In genomic region chr9:129001504-129002325, GRCh38 we compare ENCODE assay signal across 28 cellular contexts. TPM values are rescaled to one million over a fixed set of nuclear protein-coding genes. Genes with fewer than 3 reads are reported as not detected.
DNase-seq lines count a peak whose midpoint lies in the region; ATAC-seq and TF ChIP-seq lines count a peak whose summit lies in the region.
"Had no signal": no experiment of that assay in that cellular context is flagged by ENCODE, and none has a peak within 500 bp of the region (broad histone marks: within the 10 kb centered on the region; RNA-seq: fewer than 3 reads in every experiment).

No MANE protein-coding gene starts in this region.

- no peaks in the 10 kb centered on the region for H3K36me3 ChIP-seq in testis (ENCODE audit: low read depth, missing control alignments)

- TF ChIP-seq POLR2A in testis (IDR thresholded peaks at IDR 0.05), result no peak

- CTCF ChIA-PET in activated CD4-positive, alpha-beta T cell treated with anti-CD3 and anti-CD28 coated beads for 36 hours (lab: Charles Lee), result interaction anchor here (0.7 kb wide), 1 partner anchor 121 kb away, joined by 3 read pairs; no protein-coding TSS in a partner anchor

- no peak for DNase-seq in activated CD4-positive, alpha-beta T cell treated with anti-CD3 and anti-CD28 coated beads for 36 hours
- no peak for DNase-seq in activated CD4-positive, alpha-beta T cell treated with anti-CD3 and anti-CD28 coated beads, Interleukin-2, amount 50 U/mL, for 1 hour
- no peak for DNase-seq in stimulated activated naive CD8-positive, alpha-beta T cell treated with anti-CD3 and anti-CD28 coated beads, Interleukin-15, Interleukin-2, amounts not matched to agents 100 U/mL and 50 U/mL, for 24 hours
- DNase-seq in nephron progenitor cell (no peak), middle frontal gyrus (ENCODE audit: extremely low spot score, low spot score) (no peak), testis (no peak)
- DNase-seq: 8988T; activated CD4-positive, alpha-beta T cell treated with anti-CD3 and anti-CD28 coated beads, Interleukin-2, amount 50 U/mL, for 4 hours; CD8-positive, alpha-beta T cell; cerebellar nuclear complex; DMS153; effector CD4-positive, alpha-beta T cell; erythroblast; foreskin keratinocyte; HCEC 1CT; mesendoderm; naive B cell; NCI-H1105; NCI-H1930; NCI-H226; NCI-H748 treated with DMSO at 0.1 percent for 48 hours; retina; stimulated activated CD4-positive, alpha-beta T cell treated with anti-CD3 and anti-CD28 coated beads, Interleukin-4, amount 100 ng/mL, for 24 hours; stomach; transverse colon had no signal

- peaks cover 15% of the 10 kb centered on the region for H3K4me1 ChIP-seq in testis
- H3K4me1 ChIP-seq: foreskin keratinocyte had no signal

- POLR2A ChIA-PET in activated CD4-positive, alpha-beta T cell treated with anti-CD3 and anti-CD28 coated beads for 36 hours (lab: Charles Lee), result no interaction called here

- intact Hi-C loops in activated CD4-positive, alpha-beta T cell treated with anti-CD3 and anti-CD28 coated beads for 36 hours (cut with DNase I, micrococcal nuclease), result no loop called here
- intact Hi-C loops in testis (cut with DNase I; ENCODE audit: low total_unique reads), result no loop called here

- H3K27ac ChIP-seq in testis, result no peak overlapping the region
- H3K27ac ChIP-seq: foreskin keratinocyte, transverse colon had no signal

- WGBS in testis, 2 donors, result 94 to 97% methylated on average over 6 to 10 of the region's 10 CpGs

- H3K27me3 Mint-ChIP-seq in activated CD4-positive, alpha-beta T cell treated with anti-CD3 and anti-CD28 coated beads for 36 hours, result no peaks in the 10 kb centered on the region
- no peaks in the 10 kb centered on the region for H3K27me3 Mint-ChIP-seq in stimulated activated naive CD8-positive, alpha-beta T cell treated with anti-CD3 and anti-CD28 coated beads, Interleukin-15, Interleukin-2, amounts not matched to agents 100 ng/mL and 50 ng/mL, for 24 hours
- H3K27me3 Mint-ChIP-seq in nephron progenitor cell (ENCODE audit: low read depth, poor library complexity), result no peaks in the 10 kb centered on the region
- H3K27me3 Mint-ChIP-seq: naive B cell had no signal

- peak overlapping the region; percentile 56 for H3K27ac Mint-ChIP-seq in activated CD4-positive, alpha-beta T cell treated with anti-CD3 and anti-CD28 coated beads for 36 hours
- peak overlapping the region; percentile 26 for H3K27ac Mint-ChIP-seq in stimulated activated naive CD8-positive, alpha-beta T cell treated with anti-CD3 and anti-CD28 coated beads, Interleukin-15, Interleukin-2, amounts not matched to agents 100 ng/mL and 50 ng/mL, for 24 hours
- peak overlapping the region; percentile 42 for H3K27ac Mint-ChIP-seq in nephron progenitor cell
- H3K27ac Mint-ChIP-seq: CD8-positive, alpha-beta T cell; T-helper 1 cell treated with Interleukin-12 subunit alpha and Interleukin-12 subunit beta and Interleukin-4 antibody, amounts not matched to agents 30 μg/mL and 1 μg/mL, for 36 hours had no signal

- peaks cover 65% of the 10 kb centered on the region for H3K36me3 Mint-ChIP-seq in activated CD4-positive, alpha-beta T cell treated with anti-CD3 and anti-CD28 coated beads for 36 hours (ENCODE audit: low read depth)
- H3K36me3 Mint-ChIP-seq in stimulated activated naive CD8-positive, alpha-beta T cell treated with anti-CD3 and anti-CD28 coated beads, Interleukin-15, Interleukin-2, amounts not matched to agents 100 ng/mL and 50 ng/mL, for 24 hours (ENCODE audit: low read depth), result peaks cover 67% of the 10 kb centered on the region
- H3K36me3 Mint-ChIP-seq in nephron progenitor cell (ENCODE audit: low read depth), result peaks cover 77% of the 10 kb centered on the region

- TF ChIP-seq CTCF in nephron progenitor cell (IDR thresholded peaks at IDR 0.05) (no peak), testis (IDR thresholded peaks at IDR 0.05) (no peak)

- H3K9me3 ChIP-seq in testis, result no peaks in the 10 kb centered on the region
- H3K9me3 ChIP-seq: stomach, transverse colon had no signal

- H3K27me3 ChIP-seq in testis, result no peaks in the 10 kb centered on the region
- H3K27me3 ChIP-seq: foreskin keratinocyte, stomach, transverse colon had no signal

- H3K4me1 Mint-ChIP-seq in activated CD4-positive, alpha-beta T cell treated with anti-CD3 and anti-CD28 coated beads for 36 hours, result peaks cover 10% of the 10 kb centered on the region
- H3K4me1 Mint-ChIP-seq in stimulated activated naive CD8-positive, alpha-beta T cell treated with anti-CD3 and anti-CD28 coated beads, Interleukin-15, Interleukin-2, amounts not matched to agents 100 ng/mL and 50 ng/mL, for 24 hours (ENCODE audit: low read depth), result no peaks in the 10 kb centered on the region
- no peaks in the 10 kb centered on the region for H3K4me1 Mint-ChIP-seq in nephron progenitor cell
- H3K4me1 Mint-ChIP-seq: naive B cell had no signal

- no peaks in the 10 kb centered on the region for H3K9me3 Mint-ChIP-seq in activated CD4-positive, alpha-beta T cell treated with anti-CD3 and anti-CD28 coated beads for 36 hours (ENCODE audit: low read depth)
- no peaks in the 10 kb centered on the region for H3K9me3 Mint-ChIP-seq in stimulated activated naive CD8-positive, alpha-beta T cell treated with anti-CD3 and anti-CD28 coated beads, Interleukin-15, Interleukin-2, amounts not matched to agents 100 ng/mL and 50 ng/mL, for 24 hours
- no peaks in the 10 kb centered on the region for H3K9me3 Mint-ChIP-seq in nephron progenitor cell
- H3K9me3 Mint-ChIP-seq: CD8-positive, alpha-beta T cell; naive B cell; T-helper 1 cell treated with Interleukin-12 subunit alpha and Interleukin-12 subunit beta and Interleukin-4 antibody, amounts not matched to agents 30 μg/mL and 1 μg/mL, for 36 hours had no signal

- H3K4me3 Mint-ChIP-seq in activated CD4-positive, alpha-beta T cell treated with anti-CD3 and anti-CD28 coated beads for 36 hours, result no peak overlapping the region
- H3K4me3 Mint-ChIP-seq in stimulated activated naive CD8-positive, alpha-beta T cell treated with anti-CD3 and anti-CD28 coated beads, Interleukin-15, Interleukin-2, amounts not matched to agents 100 ng/mL and 50 ng/mL, for 24 hours, result no peak overlapping the region
- H3K4me3 Mint-ChIP-seq in nephron progenitor cell, result no peak overlapping the region
- H3K4me3 Mint-ChIP-seq: CD8-positive, alpha-beta T cell; naive B cell; T-helper 1 cell treated with Interleukin-12 subunit alpha and Interleukin-12 subunit beta and Interleukin-4 antibody, amounts not matched to agents 30 μg/mL and 1 μg/mL, for 36 hours had no signal

- ATAC-seq in activated CD4-positive, alpha-beta T cell treated with anti-CD3 and anti-CD28 coated beads for 36 hours, result no peak
- ATAC-seq in stimulated activated naive CD8-positive, alpha-beta T cell treated with anti-CD3 and anti-CD28 coated beads, Interleukin-15, Interleukin-2, amounts not matched to agents 100 U/mL and 50 U/mL, for 24 hours, result no peak
- ATAC-seq in GM18867 (IDR thresholded peaks at IDR 0.05; ENCODE audit: unreplicated experiment), result no peak
- ATAC-seq: CD8-positive, alpha-beta T cell; foreskin keratinocyte had no signal

- no peak overlapping the region for H3K4me3 ChIP-seq in testis
- H3K4me3 ChIP-seq: stomach, transverse colon had no signal

RNA-seq across cellular contexts. Expression of gene SH3GLB2, which starts 26.4 kb away (rescaled TPM):
- 10 to 100 TPM; 49.1 to 53.7 TPM for total RNA-seq in activated CD4-positive, alpha-beta T cell treated with anti-CD3 and anti-CD28 coated beads for 36 hours
- 10 to 100 TPM; 88.8 to 92.2 TPM for total RNA-seq in testis
- polyA plus RNA-seq in testis (ENCODE audit: insufficient read depth, low read depth, low replicate concordance), result 62.3 TPM

RNA-seq across cellular contexts. Expression of gene MIGA2, which starts 34.7 kb away (rescaled TPM):
- 10 to 100 TPM; 15.7 to 25.8 TPM for total RNA-seq in activated CD4-positive, alpha-beta T cell treated with anti-CD3 and anti-CD28 coated beads for 36 hours
- 10 to 100 TPM; 42.0 to 42.7 TPM for total RNA-seq in testis
- polyA plus RNA-seq in testis (ENCODE audit: insufficient read depth, low read depth, low replicate concordance), result 22.9 TPM

RNA-seq across cellular contexts. Expression of gene NUP188, which starts 54.2 kb away (rescaled TPM):
- 100 to 1,000 TPM; 102 to 124 TPM for total RNA-seq in activated CD4-positive, alpha-beta T cell treated with anti-CD3 and anti-CD28 coated beads for 36 hours
- total RNA-seq in testis, result 100 to 1,000 TPM; 165 to 184 TPM
- polyA plus RNA-seq in testis (ENCODE audit: insufficient read depth, low read depth, low replicate concordance), result 241 TPM

RNA-seq across cellular contexts. Expression of gene DOLK, which starts 54.3 kb away (rescaled TPM):
- 1 to 10 TPM; 4.8 to 5.0 TPM for total RNA-seq in activated CD4-positive, alpha-beta T cell treated with anti-CD3 and anti-CD28 coated beads for 36 hours
- total RNA-seq in testis, result 10 to 100 TPM; 26.4 to 29.4 TPM
- polyA plus RNA-seq in testis (ENCODE audit: insufficient read depth, low read depth, low replicate concordance), result 36.9 TPM
